Comparison of ENCODE assay signal across 10 cellular contexts in genomic region chr10:28514648-28515047, GRCh38.
"Had no signal": no experiment of that assay in that cellular context is flagged by ENCODE, and none has a peak within 500 bp of the region (broad histone marks: within the 10 kb centered on the region; RNA-seq: fewer than 3 reads in every experiment).

No MANE protein-coding gene starts in this region.

- H3K4me2 ChIP-seq: KMS-11 had no signal

- H3K4me1 ChIP-seq: HAP-1 had no signal

- H3K27ac ChIP-seq: GM23248, KMS-11 had no signal

- H3K27ac Mint-ChIP-seq: HFFc6 had no signal

- H3K9me3 Mint-ChIP-seq: HFFc6 had no signal

- H2AFZ ChIP-seq: GM23248 had no signal

- H3K4me3 Mint-ChIP-seq: HFFc6 had no signal

- H3K4me3 ChIP-seq: GM23248, HAP-1 had no signal

- FAIRE-seq: HTR-8/SVneo had no signal

- H3K9ac ChIP-seq: GM23248, KMS-11 had no signal

- ATAC-seq: HCT116 had no signal

- DNase-seq: GM23248, H7, HFFc6, IMR-90, Karpas-422, KBM-7 had no signal

- H3K9me3 ChIP-seq: HAP-1 had no signal

- H3K36me3 ChIP-seq: HAP-1 had no signal
